Comparison of ENCODE assay signal across 1 cellular context in the genomic region with DNA sequence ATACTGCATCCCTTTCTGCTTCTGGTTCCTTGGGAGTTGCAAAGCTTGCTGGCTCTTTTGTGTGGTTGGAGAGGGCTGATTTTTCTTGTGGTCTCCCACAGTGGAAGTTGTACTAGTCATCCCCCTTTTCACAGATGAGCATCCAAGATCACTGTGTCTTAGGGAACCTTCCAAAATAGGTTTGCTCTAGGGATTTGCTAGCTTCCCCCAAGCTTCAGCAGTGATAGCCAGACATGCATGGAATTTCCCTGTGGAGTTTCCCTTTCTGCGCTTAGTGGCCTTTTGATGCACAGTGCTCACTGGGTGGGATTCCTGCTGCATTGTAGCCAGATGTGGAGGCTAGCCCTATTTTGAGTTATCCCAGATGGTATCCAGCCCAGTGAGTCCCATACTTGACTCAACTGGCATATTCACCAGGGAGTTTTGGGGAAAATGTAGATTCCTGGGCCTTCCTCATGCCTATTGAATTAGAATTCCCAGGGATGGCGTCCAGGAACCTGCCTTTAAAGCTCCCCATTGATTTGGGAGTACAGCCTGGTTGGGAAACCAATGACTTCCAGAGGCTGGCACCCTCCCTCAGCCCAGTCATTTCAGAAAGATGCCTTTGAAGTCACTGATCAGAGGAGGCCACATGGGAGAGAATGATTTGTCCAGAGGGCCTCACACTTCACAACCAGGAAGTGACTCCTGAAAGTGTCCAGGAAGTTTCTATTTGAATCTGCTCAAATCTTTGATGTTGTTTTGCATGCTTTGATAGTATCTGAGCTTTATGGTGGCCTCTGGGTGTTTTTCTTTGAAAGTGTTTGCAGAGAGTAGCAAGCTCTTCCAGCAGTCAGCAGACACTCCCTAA.
TF ChIP-seq lines count a peak whose summit lies in the region.

No MANE protein-coding gene starts in this region.

TF ChIP-seq in GM12878, 131 proteins besides CTCF, POLR2A, EP300 and RAD21 (continued from another document):
- no peak for TF ChIP-seq NFXL1 (IDR thresholded peaks at IDR 0.05; ENCODE audit: borderline replicate concordance)
- no peak for TF ChIP-seq KLF5 (IDR thresholded peaks at IDR 0.05; ENCODE audit: partially characterized antibody)
- no peak for TF ChIP-seq BACH1 (IDR thresholded peaks at IDR 0.05; ENCODE audit: borderline replicate concordance)
- peak; percentile 47 for TF ChIP-seq MEF2B (IDR thresholded peaks at IDR 0.05; ENCODE audit: partially characterized antibody, poor library complexity, severe bottlenecking)
- no peak for TF ChIP-seq ZBTB4 (CRISPR knock-in tag; IDR thresholded peaks at IDR 0.05)
- TF ChIP-seq, protein P1, sequence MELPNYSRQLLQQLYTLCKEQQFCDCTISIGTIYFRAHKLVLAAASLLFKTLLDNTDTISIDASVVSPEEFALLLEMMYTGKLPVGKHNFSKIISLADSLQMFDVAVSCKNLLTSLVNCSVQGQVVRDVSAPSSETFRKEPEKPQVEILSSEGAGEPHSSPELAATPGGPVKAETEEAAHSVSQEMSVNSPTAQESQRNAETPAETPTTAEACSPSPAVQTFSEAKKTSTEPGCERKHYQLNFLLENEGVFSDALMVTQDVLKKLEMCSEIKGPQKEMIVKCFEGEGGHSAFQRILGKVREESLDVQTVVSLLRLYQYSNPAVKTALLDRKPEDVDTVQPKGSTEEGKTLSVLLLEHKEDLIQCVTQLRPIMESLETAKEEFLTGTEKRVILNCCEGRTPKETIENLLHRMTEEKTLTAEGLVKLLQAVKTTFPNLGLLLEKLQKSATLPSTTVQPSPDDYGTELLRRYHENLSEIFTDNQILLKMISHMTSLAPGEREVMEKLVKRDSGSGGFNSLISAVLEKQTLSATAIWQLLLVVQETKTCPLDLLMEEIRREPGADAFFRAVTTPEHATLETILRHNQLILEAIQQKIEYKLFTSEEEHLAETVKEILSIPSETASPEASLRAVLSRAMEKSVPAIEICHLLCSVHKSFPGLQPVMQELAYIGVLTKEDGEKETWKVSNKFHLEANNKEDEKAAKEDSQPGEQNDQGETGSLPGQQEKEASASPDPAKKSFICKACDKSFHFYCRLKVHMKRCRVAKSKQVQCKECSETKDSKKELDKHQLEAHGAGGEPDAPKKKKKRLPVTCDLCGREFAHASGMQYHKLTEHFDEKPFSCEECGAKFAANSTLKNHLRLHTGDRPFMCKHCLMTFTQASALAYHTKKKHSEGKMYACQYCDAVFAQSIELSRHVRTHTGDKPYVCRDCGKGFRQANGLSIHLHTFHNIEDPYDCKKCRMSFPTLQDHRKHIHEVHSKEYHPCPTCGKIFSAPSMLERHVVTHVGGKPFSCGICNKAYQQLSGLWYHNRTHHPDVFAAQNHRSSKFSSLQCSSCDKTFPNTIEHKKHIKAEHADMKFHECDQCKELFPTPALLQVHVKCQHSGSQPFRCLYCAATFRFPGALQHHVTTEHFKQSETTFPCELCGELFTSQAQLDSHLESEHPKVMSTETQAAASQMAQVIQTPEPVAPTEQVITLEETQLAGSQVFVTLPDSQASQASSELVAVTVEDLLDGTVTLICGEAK (IDR thresholded peaks at IDR 0.05; ENCODE audit: borderline replicate concordance) = no peak
- TF ChIP-seq PAX8 (IDR thresholded peaks at IDR 0.05) = no peak
- TF ChIP-seq, protein P2, sequence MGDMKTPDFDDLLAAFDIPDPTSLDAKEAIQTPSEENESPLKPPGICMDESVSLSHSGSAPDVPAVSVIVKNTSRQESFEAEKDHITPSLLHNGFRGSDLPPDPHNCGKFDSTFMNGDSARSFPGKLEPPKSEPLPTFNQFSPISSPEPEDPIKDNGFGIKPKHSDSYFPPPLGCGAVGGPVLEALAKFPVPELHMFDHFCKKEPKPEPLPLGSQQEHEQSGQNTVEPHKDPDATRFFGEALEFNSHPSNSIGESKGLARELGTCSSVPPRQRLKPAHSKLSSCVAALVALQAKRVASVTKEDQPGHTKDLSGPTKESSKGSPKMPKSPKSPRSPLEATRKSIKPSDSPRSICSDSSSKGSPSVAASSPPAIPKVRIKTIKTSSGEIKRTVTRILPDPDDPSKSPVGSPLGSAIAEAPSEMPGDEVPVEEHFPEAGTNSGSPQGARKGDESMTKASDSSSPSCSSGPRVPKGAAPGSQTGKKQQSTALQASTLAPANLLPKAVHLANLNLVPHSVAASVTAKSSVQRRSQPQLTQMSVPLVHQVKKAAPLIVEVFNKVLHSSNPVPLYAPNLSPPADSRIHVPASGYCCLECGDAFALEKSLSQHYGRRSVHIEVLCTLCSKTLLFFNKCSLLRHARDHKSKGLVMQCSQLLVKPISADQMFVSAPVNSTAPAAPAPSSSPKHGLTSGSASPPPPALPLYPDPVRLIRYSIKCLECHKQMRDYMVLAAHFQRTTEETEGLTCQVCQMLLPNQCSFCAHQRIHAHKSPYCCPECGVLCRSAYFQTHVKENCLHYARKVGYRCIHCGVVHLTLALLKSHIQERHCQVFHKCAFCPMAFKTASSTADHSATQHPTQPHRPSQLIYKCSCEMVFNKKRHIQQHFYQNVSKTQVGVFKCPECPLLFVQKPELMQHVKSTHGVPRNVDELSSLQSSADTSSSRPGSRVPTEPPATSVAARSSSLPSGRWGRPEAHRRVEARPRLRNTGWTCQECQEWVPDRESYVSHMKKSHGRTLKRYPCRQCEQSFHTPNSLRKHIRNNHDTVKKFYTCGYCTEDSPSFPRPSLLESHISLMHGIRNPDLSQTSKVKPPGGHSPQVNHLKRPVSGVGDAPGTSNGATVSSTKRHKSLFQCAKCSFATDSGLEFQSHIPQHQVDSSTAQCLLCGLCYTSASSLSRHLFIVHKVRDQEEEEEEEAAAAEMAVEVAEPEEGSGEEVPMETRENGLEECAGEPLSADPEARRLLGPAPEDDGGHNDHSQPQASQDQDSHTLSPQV (IDR thresholded peaks at IDR 0.05) = no peak
- TF ChIP-seq LARP7 (IDR thresholded peaks at IDR 0.05) = no peak
